Comparison of ENCODE assay signal across 13 cellular contexts in genomic region chr11:82969811-82970210, GRCh38.
DNase-seq lines count a peak whose midpoint lies in the region; ATAC-seq and TF ChIP-seq lines count a peak whose summit lies in the region.
"Had no signal": no experiment of that assay in that cellular context is flagged by ENCODE, and none has a peak within 500 bp of the region (broad histone marks: within the 10 kb centered on the region; RNA-seq: fewer than 3 reads in every experiment).

No MANE protein-coding gene starts in this region.

- no peak overlapping the region for H3K4me3 ChIP-seq in SK-N-SH (ENCODE audit: low read depth in 2 of 2, low read length in 1 of 2)
- H3K4me3 ChIP-seq in osteoblast (ENCODE audit: insufficient read depth, low read length), result no peak overlapping the region
- H3K4me3 ChIP-seq: skin epidermis had no signal

- no peak for TF ChIP-seq RAD21 in SK-N-SH (IDR thresholded peaks at IDR 0.05; ENCODE audit: low read length)

- no peaks in the 10 kb centered on the region for H3K9me3 Mint-ChIP-seq in WTC11

- no peak for TF ChIP-seq EP300 in SK-N-SH (IDR thresholded peaks at IDR 0.05; ENCODE audit: borderline replicate concordance in 1 of 2, low read depth in 1 of 2, low read length in 1 of 2)

- H4K20me1 ChIP-seq in SK-N-SH (ENCODE audit: insufficient read depth), result no peaks in the 10 kb centered on the region
- no peaks in the 10 kb centered on the region for H4K20me1 ChIP-seq in osteoblast (ENCODE audit: insufficient read depth, low read length)

- no peaks in the 10 kb centered on the region for H3K27me3 ChIP-seq in SK-N-SH (ENCODE audit: insufficient read depth)
- H3K27me3 ChIP-seq in osteoblast (ENCODE audit: insufficient read depth, low read length), result no peaks in the 10 kb centered on the region

- TF ChIP-seq CTCF in SK-N-SH (IDR thresholded peaks at IDR 0.05) (no peak), osteoblast (IDR thresholded peaks at IDR 0.05; ENCODE audit: extremely low read depth, low read depth, low read length) (no peak), WTC11 (IDR thresholded peaks at IDR 0.05) (no peak)

- H3K27me3 Mint-ChIP-seq in WTC11 (ENCODE audit: low read depth), result no peaks in the 10 kb centered on the region

- H3K27ac Mint-ChIP-seq in WTC11, result no peak overlapping the region

- H3K4me2 ChIP-seq in SK-N-SH (no peak overlapping the region), osteoblast (ENCODE audit: insufficient read depth, low read length) (no peak overlapping the region)

- CTCF ChIA-PET in SK-N-SH (lab: Yijun Ruan, JAX) (no interaction called here), WTC11 (lab: Charles Lee) (no interaction called here)

- H2AFZ ChIP-seq in SK-N-SH (ENCODE audit: low read depth), result peak overlapping the region; percentile 21; the same call in 1 of the 2 replicates
- H2AFZ ChIP-seq in osteoblast (ENCODE audit: low read length), result no peak overlapping the region

- no peaks in the 10 kb centered on the region for H3F3A ChIP-seq in SK-N-SH (replicated peaks; ENCODE audit: insufficient read depth)

- H3K79me2 ChIP-seq in SK-N-SH (ENCODE audit: insufficient read depth) (no peaks in the 10 kb centered on the region), osteoblast (ENCODE audit: insufficient read depth, low read length) (no peaks in the 10 kb centered on the region)

- POLR2A ChIA-PET in SK-N-SH (lab: Yijun Ruan, JAX), result no interaction called here
- POLR2A ChIA-PET in WTC11 (lab: Charles Lee), result no interaction called here

- H3K27ac ChIP-seq in SK-N-SH (ENCODE audit: low read depth in 2 of 2, low read length in 1 of 2), result no peak overlapping the region
- H3K27ac ChIP-seq in osteoblast (ENCODE audit: low read depth, low read length), result no peak overlapping the region
- H3K27ac ChIP-seq: 22Rv1, VCaP had no signal

- no peaks in the 10 kb centered on the region for H3K9me2 ChIP-seq in SK-N-SH

- H3K4me1 ChIP-seq in SK-N-SH (ENCODE audit: control insufficient read depth in 1 of 2, insufficient read depth in 2 of 2, low read depth in 1 of 2, low read length in 1 of 2) (no peaks in the 10 kb centered on the region), osteoblast (ENCODE audit: insufficient read depth, low read length) (no peaks in the 10 kb centered on the region)

- no peak for ATAC-seq in SK-N-SH treated with all-trans-retinoic acid at 6 μM for 48 hours
- ATAC-seq in GM21723 (IDR thresholded peaks at IDR 0.05; ENCODE audit: unreplicated experiment), result peak; percentile 99
- peak; percentile 96 for ATAC-seq in HG03378 (IDR thresholded peaks at IDR 0.05; ENCODE audit: unreplicated experiment)
- ATAC-seq in WTC11, result no peak
- ATAC-seq in left colon, result no peak

- H3K36me3 ChIP-seq in SK-N-SH (replicated peaks in 1 of 2; ENCODE audit: control insufficient read depth in 1 of 2, insufficient read depth in 2 of 2, low read length in 1 of 2) (no peaks in the 10 kb centered on the region), osteoblast (ENCODE audit: insufficient read depth, low read length) (no peaks in the 10 kb centered on the region)

- H3K9me3 ChIP-seq in SK-N-SH (no peaks in the 10 kb centered on the region), osteoblast (ENCODE audit: low read depth, low read length) (no peaks in the 10 kb centered on the region)

- no peaks in the 10 kb centered on the region for H3K4me1 Mint-ChIP-seq in WTC11

- no peaks in the 10 kb centered on the region for H3K36me3 Mint-ChIP-seq in WTC11

- 78% methylated on average over 4 of the region's 4 CpGs for WGBS in SK-N-SH (ENCODE audit: low lambda C conversion rate)

- intact Hi-C loops in left colon (cut with DNase I, micrococcal nuclease), result no loop called here

- H3K4me3 Mint-ChIP-seq in WTC11, result no peak overlapping the region

- H3K9ac ChIP-seq in SK-N-SH, result no peak overlapping the region

- DNase-seq in SK-N-SH, result no peak
- DNase-seq in osteoblast (ENCODE audit: insufficient read length, low spot score, missing footprints), result peak; percentile 35
- DNase-seq in KG1 (lab: John Stamatoyannopoulos, UW), result no peak
- no peak for DNase-seq in WTC11 (ENCODE audit: low spot score)
- no peak for DNase-seq in left colon
- DNase-seq: KBM-7; NK-92 treated with Interleukin-12 subunit alpha and Interleukin-12 subunit beta, amount 100 ng/mL, for 24 hours had no signal

TF ChIP-seq in SK-N-SH, 30 proteins besides CTCF, POLR2A, EP300 and RAD21 (continues in another document):
- TF ChIP-seq REST (IDR thresholded peaks at IDR 0.05; ENCODE audit: low read depth, low read length) (no peak), NFIC (IDR thresholded peaks at IDR 0.05; ENCODE audit: borderline replicate concordance) (no peak)

TF ChIP-seq in SK-N-SH treated with all-trans-retinoic acid at 6 μM for 48 hours, 23 proteins besides CTCF, POLR2A, EP300 and RAD21:
- TF ChIP-seq POU6F1 (CRISPR knock-in tag; IDR thresholded peaks at IDR 0.05; ENCODE audit: borderline replicate concordance, low read depth) (no peak), PPARA (CRISPR knock-in tag; IDR thresholded peaks at IDR 0.05; ENCODE audit: borderline replicate concordance) (no peak), ZC3H10 (CRISPR knock-in tag; IDR thresholded peaks at IDR 0.05) (no peak), ESRRG (CRISPR knock-in tag; IDR thresholded peaks at IDR 0.05) (no peak), CSRNP3 (CRISPR knock-in tag; IDR thresholded peaks at IDR 0.05) (no peak), ISL1 (CRISPR knock-in tag; IDR thresholded peaks at IDR 0.05) (no peak), ARNTL (CRISPR knock-in tag; IDR thresholded peaks at IDR 0.05; ENCODE audit: borderline replicate concordance, low read depth) (no peak), BACH2 (CRISPR knock-in tag; IDR thresholded peaks at IDR 0.05; ENCODE audit: borderline replicate concordance) (no peak)
TF ChIP-seq in SK-N-SH treated with all-trans-retinoic acid at 6 μM for 48 hours: peak in this region for 0.

TF ChIP-seq in WTC11, 78 proteins besides CTCF, POLR2A, EP300 and RAD21:
- TF ChIP-seq TCF7 (CRISPR knock-in tag; IDR thresholded peaks at IDR 0.05; ENCODE audit: low read depth) (no peak), TEAD1 (CRISPR knock-in tag; IDR thresholded peaks at IDR 0.05) (no peak), ETV6 (CRISPR knock-in tag; IDR thresholded peaks at IDR 0.05) (no peak), CDX4 (CRISPR knock-in tag; IDR thresholded peaks at IDR 0.05; ENCODE audit: borderline replicate concordance) (no peak), E2F5 (CRISPR knock-in tag; IDR thresholded peaks at IDR 0.05) (no peak)
TF ChIP-seq in WTC11: peak in this region for 0.

Comparison
In these comparisons a context has a peak if more than half of its experiments do, and no peak if none do; other contexts are left out.
1. ATAC-seq: peak in GM21723 (single experiment) and HG03378 (single experiment); none in SK-N-SH treated with all-trans-retinoic acid at 6 μM for 48 hours (single experiment), WTC11 (single experiment) and left colon (single experiment).